In genomic region chr20:2840967-2841531, GRCh38 we compare ENCODE assay signal across 8 cellular contexts. TPM values are rescaled to one million over a fixed set of nuclear protein-coding genes. Genes with fewer than 3 reads are reported as not detected.
A peak's percentile ranks its signal among the peaks of the same experiment; 100 is the strongest.
DNase-seq lines count a peak whose midpoint lies in the region; ATAC-seq and TF ChIP-seq lines count a peak whose summit lies in the region.

No MANE protein-coding gene starts in this region.

- POLR2A ChIA-PET in IMR-90 (lab: Charles Lee; ENCODE audit: unreplicated experiment) = no interaction called here
- POLR2A ChIA-PET in activated CD4-positive, alpha-beta T cell treated with anti-CD3 and anti-CD28 coated beads for 36 hours (lab: Charles Lee) = no interaction called here

- peak overlapping the region; percentile 85 for H3K23ac ChIP-seq in IMR-90 (ENCODE audit: low read depth, low read length)

- H3K4me1 Mint-ChIP-seq in activated CD4-positive, alpha-beta T cell treated with anti-CD3 and anti-CD28 coated beads for 36 hours = peaks cover 36% of the 10 kb centered on the region

- peak overlapping the region; percentile 99 for H3K9ac ChIP-seq in IMR-90 (ENCODE audit: low read depth, low read length)

- DNase-seq in NCI-H1092 treated with DMSO at 0.1 percent for 48 hours (lab: John Stamatoyannopoulos, UW) (peak; percentile 16), NCI-H1092 (lab: John Stamatoyannopoulos, UW) (no peak), IMR-90 (peak; percentile 72), epidermal melanocyte (ENCODE audit: insufficient read length, low spot score) (peak; percentile 70), midbrain (lab: John Stamatoyannopoulos, UW) (peak; percentile 40), superior temporal gyrus (ENCODE audit: extremely low spot score) (peak; percentile 10)
- peak; percentile 59 for DNase-seq in activated CD4-positive, alpha-beta T cell treated with anti-CD3 and anti-CD28 coated beads for 36 hours

- no peak for TF ChIP-seq CTCF in IMR-90 (conservative IDR thresholded peaks at IDR 0.05; ENCODE audit: low read depth, low read length)

- WGBS in IMR-90 (ENCODE audit: extremely low coverage in 2 of 2, insufficient read length in 1 of 2), 2 experiments = 6% methylated on average over 24 of the region's 33 CpGs; no CpG with 5 or more reads in 1 of the 2 experiments

- H2BK20ac ChIP-seq in IMR-90 (ENCODE audit: low read depth, low read length) = no peak overlapping the region

- TF ChIP-seq RAD21 in IMR-90 (IDR thresholded peaks at IDR 0.05; ENCODE audit: low read length) = no peak

- H4K8ac ChIP-seq in IMR-90 (ENCODE audit: low read depth in 2 of 2, low read length in 2 of 2) = peak overlapping the region; percentile 78 to 81

- TF ChIP-seq POLR2A in IMR-90 (IDR thresholded peaks at IDR 0.05; ENCODE audit: low read depth, low read length) = no peak

- peaks cover 2% of the 10 kb centered on the region for H3K9me3 Mint-ChIP-seq in activated CD4-positive, alpha-beta T cell treated with anti-CD3 and anti-CD28 coated beads for 36 hours (ENCODE audit: low read depth)

- dilution Hi-C loops in IMR-90 (cut with HindIII; ENCODE audit: low sequenced_read_pairs, unreplicated experiment) = no loop called here

- H4K20me1 ChIP-seq in IMR-90 (ENCODE audit: insufficient read depth, low read length) = no peaks in the 10 kb centered on the region

- peak overlapping the region; percentile 79 for H3K27ac Mint-ChIP-seq in activated CD4-positive, alpha-beta T cell treated with anti-CD3 and anti-CD28 coated beads for 36 hours

- no TSS peak for BruUV-seq in IMR-90 (replicated peaks; lab: Mats Ljungman, UMichigan)

- peak overlapping the region; percentile 92 for H3K4me3 ChIP-seq in IMR-90 (ENCODE audit: insufficient read depth, low read depth, low read length)

- H2BK5ac ChIP-seq in IMR-90 (ENCODE audit: low read depth, low read length, poor library complexity, severe bottlenecking) = peak overlapping the region; percentile 63

- CTCF ChIA-PET in IMR-90 (lab: Yijun Ruan, JAX) = interaction anchor here (0.6 kb wide), 1 partner anchor 117 kb away, joined by 3 read pairs; no protein-coding TSS in a partner anchor
- CTCF ChIA-PET in activated CD4-positive, alpha-beta T cell treated with anti-CD3 and anti-CD28 coated beads for 36 hours (lab: Charles Lee) = interaction anchor here (1.3 kb wide), 1 partner anchor 17 kb away, joined by 3 read pairs; no protein-coding TSS in a partner anchor

- intact Hi-C loops in IMR-90 (cut with micrococcal nuclease) = loop anchor here (2.0 kb wide), 1 partner anchor 40 kb away; the partner anchor contains the start of gene CPXM1
- intact Hi-C loops in activated CD4-positive, alpha-beta T cell treated with anti-CD3 and anti-CD28 coated beads for 36 hours (cut with DNase I, micrococcal nuclease) = loop anchor here (1.0 to 2.0 kb wide), 9 partner anchors 32 to 371 kb away; partner anchors contain the start of genes IDH3B (in 2 of the 2), PTPRA (in 2 of the 2), NOP56 (in 1 of the 2) and SNRPB (in 1 of the 2)

- H2BK120ac ChIP-seq in IMR-90 (ENCODE audit: low read depth, low read length) = peak overlapping the region; percentile 21; the same call in 1 of the 2 replicates

- no peaks in the 10 kb centered on the region for H3K27me3 ChIP-seq in IMR-90 (ENCODE audit: control insufficient read depth, insufficient read depth, low read length)

- H3K27me3 Mint-ChIP-seq in activated CD4-positive, alpha-beta T cell treated with anti-CD3 and anti-CD28 coated beads for 36 hours = no peaks in the 10 kb centered on the region

- peak overlapping the region; percentile 96 for H4K5ac ChIP-seq in IMR-90 (ENCODE audit: low read depth, low read length)

- peaks cover 37 to 57% of the 10 kb centered on the region in 2 experiments for H3K79me1 ChIP-seq in IMR-90 (ENCODE audit: low read depth in 1 of 2, low read length in 2 of 2)

- no peaks in the 10 kb centered on the region for H3K9me3 ChIP-seq in IMR-90 (ENCODE audit: control insufficient read depth, insufficient read depth, low read length)

- peaks cover 20% of the 10 kb centered on the region for H3K36me3 ChIP-seq in IMR-90 (ENCODE audit: control insufficient read depth, insufficient read depth, low read length)

- H4K91ac ChIP-seq in IMR-90 (ENCODE audit: insufficient read depth, low read depth, low read length) = peak overlapping the region; percentile 58; the same call in 1 of the 2 replicates

- in situ Hi-C loops in IMR-90 (cut with MboI; ENCODE audit: low sequenced_read_pairs) = loop anchor here (25.0 kb wide), 1 partner anchor 329 kb away; the partner anchor contains the start of gene ZNF343

- H3K4ac ChIP-seq in IMR-90 (ENCODE audit: low read depth, low read length) = peak overlapping the region; percentile 77

- H2AFZ ChIP-seq in IMR-90 (replicated peaks; ENCODE audit: low read length, poor library complexity) = peak overlapping the region; percentile 96

- H2AK5ac ChIP-seq in IMR-90 (ENCODE audit: low read depth, low read length) = peak overlapping the region; percentile 63

- H3K4me2 ChIP-seq in IMR-90 (ENCODE audit: low read depth, low read length) = peak overlapping the region; percentile 100

- peak; percentile 32 for ATAC-seq in GM21737 (IDR thresholded peaks at IDR 0.05; ENCODE audit: unreplicated experiment)
- peak; percentile 86 for ATAC-seq in IMR-90 (ENCODE audit: low read depth)
- ATAC-seq in activated CD4-positive, alpha-beta T cell treated with anti-CD3 and anti-CD28 coated beads for 36 hours = peak; percentile 33

- H3K36me3 Mint-ChIP-seq in activated CD4-positive, alpha-beta T cell treated with anti-CD3 and anti-CD28 coated beads for 36 hours (ENCODE audit: low read depth) = peaks cover 24% of the 10 kb centered on the region

- peak overlapping the region; percentile 89 for H2AK9ac ChIP-seq in IMR-90 (replicated peaks; ENCODE audit: low read depth, low read length, poor library complexity)

- H3K9me1 ChIP-seq in IMR-90 (ENCODE audit: insufficient read depth, low read length) = peaks cover 23% of the 10 kb centered on the region

- peak overlapping the region; percentile 91 for H3K27ac ChIP-seq in IMR-90 (ENCODE audit: insufficient read depth, low read length)

- peak overlapping the region; percentile 90 for H3K56ac ChIP-seq in IMR-90 (ENCODE audit: extremely low read depth, insufficient read depth, low read length)

- peak overlapping the region; percentile 18; the same call in 1 of the 3 replicates for H2BK15ac ChIP-seq in IMR-90 (ENCODE audit: low read depth, low read length)

- peak overlapping the region; percentile 85 for H3K18ac ChIP-seq in IMR-90 (ENCODE audit: low read depth, low read length)

- H3K4me1 ChIP-seq in IMR-90 (ENCODE audit: control insufficient read depth, insufficient read depth, low read length) = peaks cover 8% of the 10 kb centered on the region

- peak overlapping the region; percentile 91 for H3K14ac ChIP-seq in IMR-90 (replicated peaks; ENCODE audit: low read depth, low read length)

- H3K4me3 Mint-ChIP-seq in activated CD4-positive, alpha-beta T cell treated with anti-CD3 and anti-CD28 coated beads for 36 hours = peak overlapping the region; percentile 76

TF ChIP-seq in IMR-90, 13 proteins besides CTCF, POLR2A, EP300 and RAD21 (continues in another document):
- no peak for TF ChIP-seq BHLHE40 (IDR thresholded peaks at IDR 0.05; ENCODE audit: low read depth, low read length)
- no peak for TF ChIP-seq ELK1 (IDR thresholded peaks at IDR 0.05; ENCODE audit: borderline replicate concordance, low read depth, low read length)
- TF ChIP-seq FOS (IDR thresholded peaks at IDR 0.05; ENCODE audit: low read depth, low read length) = no peak
- no peak for TF ChIP-seq NFE2L2 (IDR thresholded peaks at IDR 0.05; ENCODE audit: low read depth, low read length)
- TF ChIP-seq CEBPB (IDR thresholded peaks at IDR 0.05; ENCODE audit: low read depth, low read length) = no peak
- TF ChIP-seq MAFK (IDR thresholded peaks at IDR 0.05; ENCODE audit: low read depth, low read length) = no peak
- TF ChIP-seq RFX5 (IDR thresholded peaks at IDR 0.05; ENCODE audit: low read depth, low read length) = no peak

RNA-seq across cellular contexts. Expression of gene VPS16, which starts 0.5 kb away (rescaled TPM):
- total RNA-seq in IMR-90 (2012; rRNA removed) = 41.7 and 48.0 TPM in 2 replicates
- 37.6 and 38.7 TPM in 2 replicates for polyA plus RNA-seq in IMR-90 (2012; rRNA removed)
- 23.6 and 24.8 TPM in 2 replicates for polyA plus RNA-seq in IMR-90 (2012; cell fraction: cytosol; rRNA removed)
- polyA plus RNA-seq in IMR-90 (2012; cell fraction: nucleus; rRNA removed; ENCODE audit: low replicate concordance) = 201 and 203 TPM in 2 replicates
- total RNA-seq in activated CD4-positive, alpha-beta T cell treated with anti-CD3 and anti-CD28 coated beads for 36 hours = 10 to 100 TPM; 32.3 to 47.6 TPM

RNA-seq across cellular contexts. Expression of gene PCED1A, which starts 0.6 kb away (rescaled TPM):
- total RNA-seq in IMR-90 (2012; rRNA removed) = 8.1 and 9.7 TPM in 2 replicates
- polyA plus RNA-seq in IMR-90 (2012; rRNA removed) = 33.4 and 37.0 TPM in 2 replicates
- polyA plus RNA-seq in IMR-90 (2012; cell fraction: cytosol; rRNA removed) = 17.0 and 26.1 TPM in 2 replicates
- 242 and 445 TPM in 2 replicates for polyA plus RNA-seq in IMR-90 (2012; cell fraction: nucleus; rRNA removed; ENCODE audit: low replicate concordance)
- 10 to 100 TPM; 29.4 to 35.3 TPM for total RNA-seq in activated CD4-positive, alpha-beta T cell treated with anti-CD3 and anti-CD28 coated beads for 36 hours

RNA-seq across cellular contexts. Expression of gene TMEM239, which starts 24.9 kb away (rescaled TPM):
- not detected in 2 replicates for total RNA-seq in IMR-90 (2012; rRNA removed)
- polyA plus RNA-seq in IMR-90 (2012; rRNA removed) = 0.32 TPM in 1 of 2 replicates, not detected in the other
- polyA plus RNA-seq in IMR-90 (2012; cell fraction: cytosol; rRNA removed) = 0.09 and 0.11 TPM in 2 replicates
- 0.92 and 1.0 TPM in 2 replicates for polyA plus RNA-seq in IMR-90 (2012; cell fraction: nucleus; rRNA removed; ENCODE audit: low replicate concordance)
- total RNA-seq in activated CD4-positive, alpha-beta T cell treated with anti-CD3 and anti-CD28 coated beads for 36 hours = not detected

RNA-seq across cellular contexts. Expression of gene C20orf141, which starts 26.3 kb away (rescaled TPM):
- 0.36 TPM in 1 of 2 replicates, not detected in the other for total RNA-seq in IMR-90 (2012; rRNA removed)
- polyA plus RNA-seq in IMR-90 (2012; rRNA removed) = 0.53 and 0.91 TPM in 2 replicates
- polyA plus RNA-seq in IMR-90 (2012; cell fraction: cytosol; rRNA removed) = 1.5 TPM in 1 of 2 replicates, not detected in the other
- polyA plus RNA-seq in IMR-90 (2012; cell fraction: nucleus; rRNA removed; ENCODE audit: low replicate concordance) = 0.72 and 1.3 TPM in 2 replicates
- total RNA-seq in activated CD4-positive, alpha-beta T cell treated with anti-CD3 and anti-CD28 coated beads for 36 hours = not detected

RNA-seq across cellular contexts. Expression of gene PTPRA, which starts 32.2 kb away (rescaled TPM):
- 44.4 and 50.0 TPM in 2 replicates for total RNA-seq in IMR-90 (2012; rRNA removed)
- 34.3 and 35.0 TPM in 2 replicates for polyA plus RNA-seq in IMR-90 (2012; rRNA removed)
- 23.7 and 26.0 TPM in 2 replicates for polyA plus RNA-seq in IMR-90 (2012; cell fraction: cytosol; rRNA removed)
- 27.8 and 64.5 TPM in 2 replicates for polyA plus RNA-seq in IMR-90 (2012; cell fraction: nucleus; rRNA removed; ENCODE audit: low replicate concordance)
- 10 to 100 TPM; 58.5 to 86.3 TPM for total RNA-seq in activated CD4-positive, alpha-beta T cell treated with anti-CD3 and anti-CD28 coated beads for 36 hours

Comparison
In these comparisons a context has a peak if more than half of its experiments do, and no peak if none do; other contexts are left out.
1. ATAC-seq: peak in every context shown above with its lines; median percentile 86 in IMR-90; 33 in activated CD4-positive, alpha-beta T cell treated with anti-CD3 and anti-CD28 coated beads for 36 hours; 32 in GM21737.